17 cellular contexts compared by ENCODE assay signal in genomic region chr12:26610774-26611173, GRCh38.
"Had no signal": no experiment of that assay in that cellular context is flagged by ENCODE, and none has a peak within 500 bp of the region (broad histone marks: within the 10 kb centered on the region; RNA-seq: fewer than 3 reads in every experiment).

No MANE protein-coding gene starts in this region.

- H2AFZ ChIP-seq: hepatocyte had no signal

- DNase-seq: effector CD8-positive, alpha-beta T cell; foreskin melanocyte; head of caudate nucleus; mucosa of descending colon; naive thymus-derived CD8-positive, alpha-beta T cell; sigmoid colon; stimulated activated CD4-positive, alpha-beta T cell treated with anti-CD3 and anti-CD28 coated beads, Interleukin-2, amount 100 ng/mL, for 24 hours; stimulated activated CD4-positive, alpha-beta T cell treated with anti-CD3 and anti-CD28 coated beads, Interleukin-4, amount 100 ng/mL, for 4 hours; stimulated activated naive CD4-positive, alpha-beta T cell; stomach; thyroid gland; upper lobe of left lung had no signal

- H3K4me2 ChIP-seq: hepatocyte had no signal

- ATAC-seq: mucosa of descending colon; naive thymus-derived CD8-positive, alpha-beta T cell had no signal

- H3K4me3 ChIP-seq: coronary artery, hepatocyte, mucosa of descending colon, right atrium auricular region, sigmoid colon, skin epidermis, stomach, thyroid gland, upper lobe of left lung, vagina had no signal

- H3K4me3 Mint-ChIP-seq: naive thymus-derived CD8-positive, alpha-beta T cell had no signal

- H3K27me3 ChIP-seq: hepatocyte, right atrium auricular region, sigmoid colon, stomach, thyroid gland, upper lobe of left lung, vagina had no signal

- H3K4me1 ChIP-seq: right atrium auricular region, sigmoid colon, stomach, thyroid gland, upper lobe of left lung, vagina had no signal

- H3K9me3 Mint-ChIP-seq: naive thymus-derived CD8-positive, alpha-beta T cell had no signal

- H3K9me3 ChIP-seq: mucosa of descending colon, right atrium auricular region, sigmoid colon, stomach, thyroid gland, upper lobe of left lung, vagina had no signal

- H3K79me2 ChIP-seq: hepatocyte had no signal

- H3K27ac ChIP-seq: coronary artery, hepatocyte, right atrium auricular region, sigmoid colon, skin epidermis, stomach, thyroid gland, upper lobe of left lung, vagina had no signal

- H3K27me3 Mint-ChIP-seq: naive thymus-derived CD8-positive, alpha-beta T cell had no signal

- H3K36me3 ChIP-seq: right atrium auricular region, sigmoid colon, stomach, thyroid gland, upper lobe of left lung, vagina had no signal
